In the genomic region with DNA sequence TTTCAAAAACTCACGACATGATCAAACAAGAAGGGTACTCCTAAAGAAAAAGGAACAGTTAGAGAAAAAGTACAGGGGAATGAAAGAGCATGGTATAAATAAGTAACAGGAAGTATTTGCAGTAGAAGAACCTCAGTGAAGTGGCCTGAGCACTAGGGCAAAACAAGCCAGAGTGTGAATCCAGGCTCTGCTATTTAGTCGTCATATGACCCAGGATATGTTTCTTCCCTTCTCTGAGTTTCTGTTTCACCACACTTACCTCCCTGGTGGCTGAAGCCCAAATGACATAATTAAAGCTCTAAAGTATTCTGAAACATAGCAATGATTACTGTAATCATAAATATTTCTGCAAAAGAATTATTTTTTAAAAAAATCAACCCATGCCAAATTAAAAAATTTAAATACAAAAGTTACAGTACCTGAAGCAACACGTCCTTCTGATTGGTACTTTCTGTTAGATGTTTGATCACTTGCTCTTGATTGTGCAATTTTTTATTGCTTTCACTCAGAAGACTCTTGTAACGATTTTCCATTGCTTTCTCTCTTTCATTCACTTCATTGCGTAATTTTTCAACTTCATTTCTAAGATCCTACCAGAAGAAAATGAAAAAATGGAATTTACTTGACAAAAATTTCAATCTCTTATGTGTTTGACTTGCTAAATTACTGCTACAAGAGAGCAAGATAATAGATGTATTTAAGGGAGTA, we compare ENCODE assay signal across 9 cellular contexts.
A peak's percentile ranks its signal among the peaks of the same experiment; 100 is the strongest.
DNase-seq lines count a peak whose midpoint lies in the region; ATAC-seq and TF ChIP-seq lines count a peak whose summit lies in the region.
"Had no signal": no experiment of that assay in that cellular context is flagged by ENCODE, and none has a peak within 500 bp of the region (broad histone marks: within the 10 kb centered on the region; RNA-seq: fewer than 3 reads in every experiment).

No MANE protein-coding gene starts in this region.

- ATAC-seq in HG03095 (IDR thresholded peaks at IDR 0.05; ENCODE audit: unreplicated experiment) (peak; percentile 93), activated B cell treated with CpG ODN at 0.5 μM for 24 hours (ENCODE audit: low read depth) (peak; percentile 64), upper lobe of left lung (ENCODE audit: low FRiP score in 2 of 2) (peak; percentile 73 to 87)

- no peak overlapping the region for H2BK12ac ChIP-seq in trophoblast cell (ENCODE audit: low read length)

- intact Hi-C loops in activated B cell treated with CpG ODN at 0.5 μM for 24 hours (cut with micrococcal nuclease), result no loop called here

- H3K79me1 ChIP-seq in trophoblast cell (ENCODE audit: low read length), result no peaks in the 10 kb centered on the region

- H3K4me2 ChIP-seq in trophoblast cell (ENCODE audit: low read length), result no peak overlapping the region
- H3K4me2 ChIP-seq: BLaER1 had no signal

- no peak overlapping the region for H2AK5ac ChIP-seq in trophoblast cell (ENCODE audit: low read length)

- H3K9me3 ChIP-seq in upper lobe of left lung (no peaks in the 10 kb centered on the region), trophoblast cell (ENCODE audit: insufficient read depth, low read depth, low read length) (peaks cover 1% of the 10 kb centered on the region)

- no peaks in the 10 kb centered on the region for H3K79me2 ChIP-seq in trophoblast cell (ENCODE audit: control insufficient read depth, insufficient read depth, low read length, poor library complexity)

- H3K4me3 Mint-ChIP-seq in activated naive CD4-positive, alpha-beta T cell treated with anti-CD3 and anti-CD28 coated beads, Interleukin-2, amount 10 ng/mL, durations not matched to agents 7 days and 5 days, result no peak overlapping the region
- H3K4me3 Mint-ChIP-seq in activated B cell treated with CpG ODN at 0.5 μM for 24 hours, result no peak overlapping the region

- H3K4ac ChIP-seq in trophoblast cell (ENCODE audit: low read depth, low read length), result no peak overlapping the region

- peaks cover 56% of the 10 kb centered on the region for H3K36me3 Mint-ChIP-seq in activated naive CD4-positive, alpha-beta T cell treated with anti-CD3 and anti-CD28 coated beads, Interleukin-2, amount 10 ng/mL, durations not matched to agents 7 days and 5 days
- peaks cover 62% of the 10 kb centered on the region for H3K36me3 Mint-ChIP-seq in activated B cell treated with CpG ODN at 0.5 μM for 24 hours (ENCODE audit: low read depth)

- peaks cover 0 to 15% (median 10%) of the 10 kb centered on the region in 4 donors for H3K4me1 ChIP-seq in upper lobe of left lung
- H3K4me1 ChIP-seq in trophoblast cell (ENCODE audit: control insufficient read depth in 1 of 2, insufficient read depth in 2 of 2, low read length in 2 of 2), result no peaks in the 10 kb centered on the region

- 52 to 54% methylated on average over 5 of the region's 5 CpGs for WGBS in upper lobe of left lung, 2 donors
- no CpG with 5 or more reads among the region's 5 CpGs for WGBS in trophoblast cell (ENCODE audit: extremely low coverage, insufficient coverage, insufficient read length)

- no peak for TF ChIP-seq POLR2A in upper lobe of left lung (IDR thresholded peaks at IDR 0.05)

- H3K14ac ChIP-seq in trophoblast cell (ENCODE audit: low read length), result no peak overlapping the region

- H3K27ac Mint-ChIP-seq in activated naive CD4-positive, alpha-beta T cell treated with anti-CD3 and anti-CD28 coated beads, Interleukin-2, amount 10 ng/mL, durations not matched to agents 7 days and 5 days, result peak overlapping the region; percentile 2
- H3K27ac Mint-ChIP-seq in activated B cell treated with CpG ODN at 0.5 μM for 24 hours, result no peak overlapping the region

- H4K8ac ChIP-seq in trophoblast cell (ENCODE audit: low read depth, low read length), result no peak overlapping the region

- no peak overlapping the region for H2AFZ ChIP-seq in trophoblast cell (ENCODE audit: insufficient read depth, low read length, poor library complexity)

- no peak overlapping the region for H2BK5ac ChIP-seq in trophoblast cell (ENCODE audit: low read depth, low read length, poor library complexity)

- no peak overlapping the region for H2BK120ac ChIP-seq in trophoblast cell (ENCODE audit: insufficient read depth, low read length, poor library complexity)

- no peaks in the 10 kb centered on the region for H3K27me3 ChIP-seq in upper lobe of left lung
- no peaks in the 10 kb centered on the region for H3K27me3 ChIP-seq in trophoblast cell (ENCODE audit: insufficient read depth, low read length)
- H3K27me3 ChIP-seq: BLaER1 had no signal

- no peak overlapping the region for H4K12ac ChIP-seq in trophoblast cell (ENCODE audit: low read depth, low read length)

- peaks cover 0 to 34% (median 8%) of the 10 kb centered on the region in 4 donors for H3K36me3 ChIP-seq in upper lobe of left lung
- peaks cover 8 to 13% of the 10 kb centered on the region in 2 experiments for H3K36me3 ChIP-seq in trophoblast cell (ENCODE audit: control insufficient read depth in 1 of 2, insufficient read depth in 2 of 2, low read length in 2 of 2)

- peaks cover 3% of the 10 kb centered on the region for H3K9me3 Mint-ChIP-seq in activated naive CD4-positive, alpha-beta T cell treated with anti-CD3 and anti-CD28 coated beads, Interleukin-2, amount 10 ng/mL, durations not matched to agents 7 days and 5 days
- no peaks in the 10 kb centered on the region for H3K9me3 Mint-ChIP-seq in activated B cell treated with CpG ODN at 0.5 μM for 24 hours

- POLR2A ChIA-PET in activated B cell treated with CpG ODN at 0.5 μM for 24 hours (lab: Charles Lee), result no interaction called here

- peak overlapping the region in 3 of 4 donors; percentile 3 to 58 (median 52) for H3K27ac ChIP-seq in upper lobe of left lung
- H3K27ac ChIP-seq in trophoblast cell (ENCODE audit: low read depth, low read length), result no peak overlapping the region
- H3K27ac ChIP-seq: BLaER1 had no signal

- no peak for DNase-seq in activated naive CD4-positive, alpha-beta T cell treated with anti-CD3 and anti-CD28 coated beads, Interleukin-2, amount 10 ng/mL, durations not matched to agents 7 days and 5 days
- DNase-seq in activated naive CD4-positive, alpha-beta T cell treated with anti-CD3 and anti-CD28 coated beads, Interleukin-2, amount 50 U/mL, for 16 hours, result no peak
- DNase-seq in activated B cell treated with CpG ODN at 0.5 μM for 24 hours (no peak), upper lobe of left lung (peak in 1 of 2 donors; percentile 61), trophoblast cell (no peak), retina (no peak), LoVo (ENCODE audit: low spot score) (no peak)

- CTCF ChIA-PET in activated naive CD4-positive, alpha-beta T cell treated with anti-CD3 and anti-CD28 coated beads, Interleukin-2, amount 10 ng/mL, durations not matched to agents 7 days and 5 days (lab: Charles Lee), result no interaction called here
- CTCF ChIA-PET in activated B cell treated with CpG ODN at 0.5 μM for 24 hours (lab: Charles Lee), result no interaction called here

- H3K27me3 Mint-ChIP-seq in activated naive CD4-positive, alpha-beta T cell treated with anti-CD3 and anti-CD28 coated beads, Interleukin-2, amount 10 ng/mL, durations not matched to agents 7 days and 5 days, result no peaks in the 10 kb centered on the region
- no peaks in the 10 kb centered on the region for H3K27me3 Mint-ChIP-seq in activated B cell treated with CpG ODN at 0.5 μM for 24 hours

- H3K23ac ChIP-seq in trophoblast cell (ENCODE audit: low read length), result no peak overlapping the region

- no peak overlapping the region for H3K9ac ChIP-seq in trophoblast cell (ENCODE audit: low read length)
- H3K9ac ChIP-seq: BLaER1 had no signal

- H3K4me3 ChIP-seq in upper lobe of left lung (peak overlapping the region in 1 of 4 donors; percentile 0), trophoblast cell (ENCODE audit: low read depth, low read length) (no peak overlapping the region)
- H3K4me3 ChIP-seq: BLaER1 had no signal

- TF ChIP-seq CTCF in activated B cell treated with CpG ODN at 0.5 μM for 24 hours (IDR thresholded peaks at IDR 0.05) (no peak), upper lobe of left lung (IDR thresholded peaks at IDR 0.05) (peak in 2 of 6 experiments; percentile 16 to 28)

- no peak overlapping the region for H3K18ac ChIP-seq in trophoblast cell (ENCODE audit: low read length)

- TF ChIP-seq EP300 in upper lobe of left lung (IDR thresholded peaks at IDR 0.05), result no peak

- H4K91ac ChIP-seq in trophoblast cell (ENCODE audit: low read depth, low read length), result no peak overlapping the region

- peaks cover 2% of the 10 kb centered on the region for H3K4me1 Mint-ChIP-seq in activated naive CD4-positive, alpha-beta T cell treated with anti-CD3 and anti-CD28 coated beads, Interleukin-2, amount 10 ng/mL, durations not matched to agents 7 days and 5 days
- peaks cover 14% of the 10 kb centered on the region for H3K4me1 Mint-ChIP-seq in activated B cell treated with CpG ODN at 0.5 μM for 24 hours
